28 cellular contexts compared by ENCODE assay signal in genomic region chr1:232062967-232063366, GRCh38.
"Had no signal": no experiment of that assay in that cellular context is flagged by ENCODE, and none has a peak within 500 bp of the region (broad histone marks: within the 10 kb centered on the region; RNA-seq: fewer than 3 reads in every experiment).

No MANE protein-coding gene starts in this region.

- H3K27me3 Mint-ChIP-seq: activated CD4-positive, alpha-beta memory T cell treated with anti-CD3 and anti-CD28 coated beads for 36 hours; activated CD8-positive, alpha-beta memory T cell treated with anti-CD3 and anti-CD28 coated beads, Interleukin-2, amount 10 ng/mL, durations not matched to agents 7 days and 5 days; activated naive CD4-positive, alpha-beta T cell treated with anti-CD3 and anti-CD28 coated beads, Interleukin-2, amount 50 U/mL, for 24 hours; activated naive CD8-positive, alpha-beta T cell treated with anti-CD3 and anti-CD28 coated beads for 36 hours; activated naive CD8-positive, alpha-beta T cell treated with anti-CD3 and anti-CD28 coated beads, Interleukin-2, amount 50 U/mL, for 24 hours had no signal

- H3K4me1 ChIP-seq: adrenal gland, body of pancreas, heart right ventricle had no signal

- H3K4me2 ChIP-seq: hepatocyte had no signal

- H3K9me3 ChIP-seq: body of pancreas, heart right ventricle had no signal

- DNase-seq: activated CD4-positive, alpha-beta memory T cell treated with anti-CD3 and anti-CD28 coated beads for 36 hours; activated CD4-positive, alpha-beta T cell treated with anti-CD3 and anti-CD28 coated beads for 48 hours; activated CD8-positive, alpha-beta memory T cell treated with anti-CD3 and anti-CD28 coated beads, Interleukin-2, amount 10 ng/mL, durations not matched to agents 7 days and 5 days; activated CD8-positive, alpha-beta memory T cell treated with anti-CD3 and anti-CD28 coated beads, Interleukin-2, amount 50 U/mL, for 4 hours; activated CD8-positive, alpha-beta T cell treated with anti-CD3 and anti-CD28 coated beads, Interleukin-2, amount 10 ng/mL, durations not matched to agents 7 days and 5 days; activated effector memory CD4-positive, alpha-beta T cell treated with anti-CD3 and anti-CD28 coated beads, Interleukin-2, amount 50 U/mL, for 16 hours; activated naive CD4-positive, alpha-beta T cell treated with anti-CD3 and anti-CD28 coated beads for 36 hours; activated naive CD8-positive, alpha-beta T cell treated with anti-CD3 and anti-CD28 coated beads for 36 hours; activated naive CD8-positive, alpha-beta T cell treated with anti-CD3 and anti-CD28 coated beads, Interleukin-2, amount 50 U/mL, for 24 hours; activated T-cell treated with anti-CD3 and anti-CD28 coated beads, Interleukin-2, amount 50 U/mL, for 1 hour; activated T-cell treated with anti-CD3 and anti-CD28 coated beads, Interleukin-2, amount 50 U/mL, for 48 hours; adrenal gland; amygdala; aorta; body of pancreas; caudate nucleus; cortex of kidney; dermis blood vessel endothelial cell; effector CD4-positive, alpha-beta T cell; effector memory CD8-positive, alpha-beta T cell; foreskin fibroblast; heart right ventricle; T-helper 2 cell had no signal

- H2AFZ ChIP-seq: hepatocyte had no signal

- H3K79me2 ChIP-seq: hepatocyte had no signal

- ATAC-seq: activated CD8-positive, alpha-beta memory T cell treated with anti-CD3 and anti-CD28 coated beads, Interleukin-2, amount 10 ng/mL, durations not matched to agents 7 days and 5 days; activated CD8-positive, alpha-beta T cell treated with anti-CD3 and anti-CD28 coated beads, Interleukin-2, amount 10 ng/mL, durations not matched to agents 7 days and 5 days; activated naive CD8-positive, alpha-beta T cell treated with anti-CD3 and anti-CD28 coated beads, Interleukin-2, amount 50 U/mL, for 24 hours; body of pancreas; effector memory CD8-positive, alpha-beta T cell; heart right ventricle had no signal

- H3K27me3 ChIP-seq: adrenal gland, body of pancreas, heart right ventricle had no signal

- H3K4me1 Mint-ChIP-seq: activated CD8-positive, alpha-beta memory T cell treated with anti-CD3 and anti-CD28 coated beads, Interleukin-2, amount 10 ng/mL, durations not matched to agents 7 days and 5 days; activated naive CD4-positive, alpha-beta T cell treated with anti-CD3 and anti-CD28 coated beads, Interleukin-2, amount 50 U/mL, for 24 hours; activated naive CD8-positive, alpha-beta T cell treated with anti-CD3 and anti-CD28 coated beads for 36 hours; activated naive CD8-positive, alpha-beta T cell treated with anti-CD3 and anti-CD28 coated beads, Interleukin-2, amount 50 U/mL, for 24 hours had no signal

- H3K36me3 Mint-ChIP-seq: activated CD4-positive, alpha-beta memory T cell treated with anti-CD3 and anti-CD28 coated beads for 36 hours; activated CD8-positive, alpha-beta memory T cell treated with anti-CD3 and anti-CD28 coated beads, Interleukin-2, amount 10 ng/mL, durations not matched to agents 7 days and 5 days; activated naive CD4-positive, alpha-beta T cell treated with anti-CD3 and anti-CD28 coated beads, Interleukin-2, amount 50 U/mL, for 24 hours; activated naive CD8-positive, alpha-beta T cell treated with anti-CD3 and anti-CD28 coated beads for 36 hours had no signal

- H3K4me3 Mint-ChIP-seq: activated CD4-positive, alpha-beta memory T cell treated with anti-CD3 and anti-CD28 coated beads for 36 hours; activated CD8-positive, alpha-beta memory T cell treated with anti-CD3 and anti-CD28 coated beads, Interleukin-2, amount 10 ng/mL, durations not matched to agents 7 days and 5 days; activated CD8-positive, alpha-beta T cell treated with anti-CD3 and anti-CD28 coated beads, Interleukin-2, amount 10 ng/mL, durations not matched to agents 7 days and 5 days; activated naive CD4-positive, alpha-beta T cell treated with anti-CD3 and anti-CD28 coated beads for 36 hours; activated naive CD4-positive, alpha-beta T cell treated with anti-CD3 and anti-CD28 coated beads, Interleukin-2, amount 50 U/mL, for 24 hours; activated naive CD8-positive, alpha-beta T cell treated with anti-CD3 and anti-CD28 coated beads for 36 hours; activated naive CD8-positive, alpha-beta T cell treated with anti-CD3 and anti-CD28 coated beads, Interleukin-2, amount 50 U/mL, for 24 hours; activated T-helper 1 cell treated with anti-CD3 and anti-CD28 coated beads, Interleukin-12 subunit alpha, Interleukin-12 subunit beta, Interleukin-2, Interleukin-4 antibody, amounts not matched to agents 30 ng/mL and 10 ng/mL and 1 ng/mL, durations not matched to agents 14 hours and 24 hours and 36 hours; effector memory CD8-positive, alpha-beta T cell had no signal

- H3K27ac Mint-ChIP-seq: activated CD4-positive, alpha-beta memory T cell treated with anti-CD3 and anti-CD28 coated beads for 36 hours; activated CD8-positive, alpha-beta memory T cell treated with anti-CD3 and anti-CD28 coated beads, Interleukin-2, amount 10 ng/mL, durations not matched to agents 7 days and 5 days; activated CD8-positive, alpha-beta T cell treated with anti-CD3 and anti-CD28 coated beads, Interleukin-2, amount 10 ng/mL, durations not matched to agents 7 days and 5 days; activated naive CD4-positive, alpha-beta T cell treated with anti-CD3 and anti-CD28 coated beads for 36 hours; activated naive CD4-positive, alpha-beta T cell treated with anti-CD3 and anti-CD28 coated beads, Interleukin-2, amount 50 U/mL, for 24 hours; activated naive CD8-positive, alpha-beta T cell treated with anti-CD3 and anti-CD28 coated beads for 36 hours; activated naive CD8-positive, alpha-beta T cell treated with anti-CD3 and anti-CD28 coated beads, Interleukin-2, amount 50 U/mL, for 24 hours; activated T-helper 1 cell treated with anti-CD3 and anti-CD28 coated beads, Interleukin-12 subunit alpha, Interleukin-12 subunit beta, Interleukin-2, Interleukin-4 antibody, amounts not matched to agents 30 ng/mL and 10 ng/mL and 1 ng/mL, durations not matched to agents 14 hours and 24 hours and 36 hours; activated T-helper 2 cell treated with anti-CD3 and anti-CD28 coated beads, Interferon-gamma antibody, Interleukin-2, Interleukin-4, amounts not matched to agents 10 μg/mL and 5 μg/mL and 100 μg/mL, durations not matched to agents 14 hours and 24 hours and 36 hours; effector memory CD8-positive, alpha-beta T cell had no signal

- H3K27ac ChIP-seq: adrenal gland, body of pancreas, epithelial cell of prostate, heart right ventricle, hepatocyte had no signal

- H3K9me3 Mint-ChIP-seq: activated CD4-positive, alpha-beta memory T cell treated with anti-CD3 and anti-CD28 coated beads for 36 hours; activated naive CD4-positive, alpha-beta T cell treated with anti-CD3 and anti-CD28 coated beads for 36 hours; activated naive CD4-positive, alpha-beta T cell treated with anti-CD3 and anti-CD28 coated beads, Interleukin-2, amount 50 U/mL, for 24 hours; activated naive CD8-positive, alpha-beta T cell treated with anti-CD3 and anti-CD28 coated beads for 36 hours; activated naive CD8-positive, alpha-beta T cell treated with anti-CD3 and anti-CD28 coated beads, Interleukin-2, amount 50 U/mL, for 24 hours; activated T-helper 1 cell treated with anti-CD3 and anti-CD28 coated beads, Interleukin-12 subunit alpha, Interleukin-12 subunit beta, Interleukin-2, Interleukin-4 antibody, amounts not matched to agents 30 ng/mL and 10 ng/mL and 1 ng/mL, durations not matched to agents 14 hours and 24 hours and 36 hours; activated T-helper 2 cell treated with anti-CD3 and anti-CD28 coated beads, Interferon-gamma antibody, Interleukin-2, Interleukin-4, amounts not matched to agents 10 μg/mL and 5 μg/mL and 100 μg/mL, durations not matched to agents 14 hours and 24 hours and 36 hours; effector memory CD8-positive, alpha-beta T cell had no signal

- H3K4me3 ChIP-seq: adrenal gland, body of pancreas, heart right ventricle, hepatocyte had no signal

- H3K36me3 ChIP-seq: adrenal gland, heart right ventricle had no signal
